In genomic region chr1:43366179-43366578, GRCh38 we compare ENCODE assay signal across 1 cellular context.
A peak's percentile ranks its signal among the peaks of the same experiment; 100 is the strongest.
TF ChIP-seq lines count a peak whose summit lies in the region.

No MANE protein-coding gene starts in this region.

TF ChIP-seq in K562, 482 proteins besides CTCF, POLR2A, EP300 and RAD21:
- no peak for TF ChIP-seq SIX5 (IDR thresholded peaks at IDR 0.05; ENCODE audit: borderline replicate concordance in 1 of 2, insufficient read depth in 1 of 2, low read depth in 1 of 2, low read length in 2 of 2)
- no peak for TF ChIP-seq NFYB (IDR thresholded peaks at IDR 0.05; ENCODE audit: extremely low read depth, insufficient read length)
- no peak for TF ChIP-seq FIP1L1 (IDR thresholded peaks at IDR 0.05; ENCODE audit: low read depth, low read length, poor library complexity, severe bottlenecking)
- 0 out of 6 replicates have a peak, but pooled peaks of 1 of the 3 experiments have one; percentile 10 for TF ChIP-seq ZBTB11 (CRISPR knock-in tag; IDR thresholded peaks at IDR 0.05)
- no peak for TF ChIP-seq L3MBTL2 (IDR thresholded peaks at IDR 0.05)
- TF ChIP-seq ZBTB7A (IDR thresholded peaks at IDR 0.05; ENCODE audit: borderline replicate concordance, control insufficient read depth, low read depth, low read length), result peak; percentile 70; the same call in 1 of the 2 replicates
- TF ChIP-seq MBD1 (CRISPR knock-in tag; IDR thresholded peaks at IDR 0.05), result no peak
- no peak for TF ChIP-seq BCL6 (CRISPR knock-in tag; IDR thresholded peaks at IDR 0.05)
- TF ChIP-seq ESRRB (CRISPR knock-in tag; IDR thresholded peaks at IDR 0.05; ENCODE audit: borderline replicate concordance), result no peak
- no peak for TF ChIP-seq BRD4 (IDR thresholded peaks at IDR 0.05)
- 0 out of 2 replicates have a peak, but pooled peaks have one; percentile 11 for TF ChIP-seq MYNN (IDR thresholded peaks at IDR 0.05)
- TF ChIP-seq MYNN (CRISPR knock-in tag; IDR thresholded peaks at IDR 0.05), result no peak
- TF ChIP-seq EGR1 (conservative IDR thresholded peaks at IDR 0.05), result 0 out of 2 replicates have a peak, but pooled peaks have one; percentile 20
- TF ChIP-seq ZNF41 (CRISPR knock-in tag; conservative IDR thresholded peaks at IDR 0.05), result no peak
- TF ChIP-seq ZNF408 (CRISPR knock-in tag; IDR thresholded peaks at IDR 0.05; ENCODE audit: low read depth), result no peak
TF ChIP-seq in K562: peak in this region for 4.
